ENCODE assay signal across 8 cellular contexts in genomic region chrX:78945186-78945912, GRCh38. TPM values are rescaled to one million over a fixed set of nuclear protein-coding genes. Genes with fewer than 3 reads are reported as not detected.
A peak's percentile ranks its signal among the peaks of the same experiment; 100 is the strongest.
DNase-seq lines count a peak whose midpoint lies in the region; ATAC-seq, FAIRE-seq and TF ChIP-seq lines count a peak whose summit lies in the region.

A gene with protein sequence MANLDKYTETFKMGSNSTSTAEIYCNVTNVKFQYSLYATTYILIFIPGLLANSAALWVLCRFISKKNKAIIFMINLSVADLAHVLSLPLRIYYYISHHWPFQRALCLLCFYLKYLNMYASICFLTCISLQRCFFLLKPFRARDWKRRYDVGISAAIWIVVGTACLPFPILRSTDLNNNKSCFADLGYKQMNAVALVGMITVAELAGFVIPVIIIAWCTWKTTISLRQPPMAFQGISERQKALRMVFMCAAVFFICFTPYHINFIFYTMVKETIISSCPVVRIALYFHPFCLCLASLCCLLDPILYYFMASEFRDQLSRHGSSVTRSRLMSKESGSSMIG (plus strand): TSS chrX:78945391. CDS start chrX:78960521, 15,130 bp downstream.

- no peak for TF ChIP-seq EP300 in SK-N-SH (IDR thresholded peaks at IDR 0.05; ENCODE audit: borderline replicate concordance in 1 of 2, low read depth in 1 of 2, low read length in 1 of 2)

- ATAC-seq in DND-41 (ENCODE audit: insufficient read depth, low read depth): peak; percentile 37; the same call in 1 of the 3 replicates
- ATAC-seq in GM19397 (IDR thresholded peaks at IDR 0.05; ENCODE audit: unreplicated experiment): peak; percentile 65
- ATAC-seq in HG03439 (IDR thresholded peaks at IDR 0.05; ENCODE audit: unreplicated experiment): peak; percentile 67
- ATAC-seq in activated CD8-positive, alpha-beta T cell treated with anti-CD3 and anti-CD28 coated beads for 36 hours: peak; percentile 80

- no peaks in the 10 kb centered on the region for H3F3A ChIP-seq in SK-N-SH (replicated peaks; ENCODE audit: insufficient read depth)

- no peaks in the 10 kb centered on the region for H3K9me3 Mint-ChIP-seq in activated CD8-positive, alpha-beta T cell treated with anti-CD3 and anti-CD28 coated beads for 36 hours

- H3K9me3 ChIP-seq in DND-41 (ENCODE audit: insufficient read depth, low read length, severe bottlenecking): no peaks in the 10 kb centered on the region
- no peaks in the 10 kb centered on the region for H3K9me3 ChIP-seq in SK-N-SH

- H3K4me1 Mint-ChIP-seq in activated CD8-positive, alpha-beta T cell treated with anti-CD3 and anti-CD28 coated beads for 36 hours (ENCODE audit: low read depth): peaks cover 49% of the 10 kb centered on the region

- POLR2A ChIA-PET in activated CD8-positive, alpha-beta T cell treated with anti-CD3 and anti-CD28 coated beads for 36 hours (lab: Charles Lee): interaction anchor here (0.8 to 1.1 kb wide), 2 partner anchors 169 to 203 kb away, joined by 3 read pairs; no protein-coding TSS in a partner anchor
- POLR2A ChIA-PET in SK-N-SH (lab: Yijun Ruan, JAX): no interaction called here

- H3K9ac ChIP-seq in DND-41 (ENCODE audit: low read depth, low read length): no peak within 1 kb of the TSS
- no peak within 1 kb of the TSS for H3K9ac ChIP-seq in SK-N-SH

- 0 out of 2 replicates have a peak within 1 kb of the TSS, but pooled peaks have one; percentile 23 for H2AFZ ChIP-seq in DND-41 (ENCODE audit: low read depth, low read length)
- no peak within 1 kb of the TSS for H2AFZ ChIP-seq in SK-N-SH (ENCODE audit: low read depth)

- peak within 1 kb of the TSS; percentile 98 for H3K4me3 Mint-ChIP-seq in activated CD8-positive, alpha-beta T cell treated with anti-CD3 and anti-CD28 coated beads for 36 hours

- under 1% methylated on average over 5 of the region's 5 CpGs for WGBS in SK-N-SH (ENCODE audit: low lambda C conversion rate)

- DNase-seq in DND-41: no peak
- DNase-seq in activated CD8-positive, alpha-beta T cell treated with anti-CD3 and anti-CD28 coated beads for 36 hours: peak; percentile 26
- no peak for DNase-seq in HTR-8/SVneo (ENCODE audit: insufficient read length, low spot score)
- DNase-seq in EL: no peak
- no peak for DNase-seq in SK-N-SH
- DNase-seq in NCI-H2227 (lab: John Stamatoyannopoulos, UW; ENCODE audit: unreplicated experiment): no peak

- H4K20me1 ChIP-seq in DND-41 (ENCODE audit: insufficient read depth, low read length): no peaks in the 10 kb centered on the region
- H4K20me1 ChIP-seq in SK-N-SH (ENCODE audit: insufficient read depth): no peaks in the 10 kb centered on the region

- H3K36me3 Mint-ChIP-seq in activated CD8-positive, alpha-beta T cell treated with anti-CD3 and anti-CD28 coated beads for 36 hours (ENCODE audit: low read depth): peaks cover 44% of the 10 kb centered on the region

- H3K36me3 ChIP-seq in DND-41 (ENCODE audit: insufficient read depth, low read length) (no peaks in the 10 kb centered on the region), SK-N-SH (replicated peaks in 1 of 2; ENCODE audit: control insufficient read depth in 1 of 2, insufficient read depth in 2 of 2, low read length in 1 of 2) (no peaks in the 10 kb centered on the region)

- peak within 1 kb of the TSS; percentile 97 for H3K27ac Mint-ChIP-seq in activated CD8-positive, alpha-beta T cell treated with anti-CD3 and anti-CD28 coated beads for 36 hours

- intact Hi-C loops in activated CD8-positive, alpha-beta T cell treated with anti-CD3 and anti-CD28 coated beads for 36 hours (cut with micrococcal nuclease): loop anchor here (5.0 kb wide), 3 partner anchors 37 to 202 kb away; no protein-coding TSS in a partner anchor

- FAIRE-seq in HTR-8/SVneo (lab: Jason Lieb, UNC): no peak

- TF ChIP-seq CTCF in DND-41 (IDR thresholded peaks at IDR 0.05; ENCODE audit: borderline replicate concordance, extremely low read depth, low read length, poor library complexity, severe bottlenecking) (no peak), SK-N-SH (IDR thresholded peaks at IDR 0.05) (no peak)
- TF ChIP-seq CTCF in activated CD8-positive, alpha-beta T cell treated with anti-CD3 and anti-CD28 coated beads for 36 hours (IDR thresholded peaks at IDR 0.05): no peak

- H3K27me3 ChIP-seq in DND-41 (ENCODE audit: insufficient read depth, low read length, poor library complexity) (no peaks in the 10 kb centered on the region), SK-N-SH (ENCODE audit: insufficient read depth) (no peaks in the 10 kb centered on the region)

- CTCF ChIA-PET in activated CD8-positive, alpha-beta T cell treated with anti-CD3 and anti-CD28 coated beads for 36 hours (lab: Charles Lee): no interaction called here
- CTCF ChIA-PET in SK-N-SH (lab: Yijun Ruan, JAX): no interaction called here

- no peak for TF ChIP-seq RAD21 in SK-N-SH (IDR thresholded peaks at IDR 0.05; ENCODE audit: low read length)

- H3K27ac ChIP-seq in DND-41 (ENCODE audit: low read length): peak within 1 kb of the TSS; percentile 48; the same call in 1 of the 2 replicates
- H3K27ac ChIP-seq in SK-N-SH (ENCODE audit: low read depth in 2 of 2, low read length in 1 of 2): no peak within 1 kb of the TSS

- no peaks in the 10 kb centered on the region for H3K27me3 Mint-ChIP-seq in activated CD8-positive, alpha-beta T cell treated with anti-CD3 and anti-CD28 coated beads for 36 hours

- H3K4me3 ChIP-seq in DND-41 (ENCODE audit: low read depth in 1 of 2, low read length in 2 of 2) (no peak within 1 kb of the TSS), SK-N-SH (ENCODE audit: low read depth in 2 of 2, low read length in 1 of 2) (no peak within 1 kb of the TSS)

- H3K4me1 ChIP-seq in DND-41 (ENCODE audit: insufficient read depth, low read length) (peaks cover 18% of the 10 kb centered on the region), SK-N-SH (ENCODE audit: control insufficient read depth in 1 of 2, insufficient read depth in 2 of 2, low read depth in 1 of 2, low read length in 1 of 2) (no peaks in the 10 kb centered on the region)

- H3K79me2 ChIP-seq in DND-41 (ENCODE audit: insufficient read depth, low read length) (no peaks in the 10 kb centered on the region), SK-N-SH (ENCODE audit: insufficient read depth) (no peaks in the 10 kb centered on the region)

- no peak within 1 kb of the TSS for H3K4me2 ChIP-seq in DND-41 (ENCODE audit: insufficient read depth, low read length)
- no peak within 1 kb of the TSS for H3K4me2 ChIP-seq in SK-N-SH

- H3K9me2 ChIP-seq in SK-N-SH: no peaks in the 10 kb centered on the region

TF ChIP-seq in SK-N-SH, 30 proteins besides CTCF, POLR2A, EP300 and RAD21:
- no peak for TF ChIP-seq YY1 (IDR thresholded peaks at IDR 0.05; ENCODE audit: low read depth)
- no peak for TF ChIP-seq REST (IDR thresholded peaks at IDR 0.05; ENCODE audit: low read depth, low read length)
- no peak for TF ChIP-seq NFIC (IDR thresholded peaks at IDR 0.05; ENCODE audit: borderline replicate concordance)

RNA-seq across cellular contexts. Expression of the gene that starts here (rescaled TPM):
- total RNA-seq in activated CD8-positive, alpha-beta T cell treated with anti-CD3 and anti-CD28 coated beads for 36 hours: 10 to 100 TPM; 42.1 to 42.2 TPM
- polyA plus RNA-seq in SK-N-SH (2012; rRNA removed): not detected in 2 replicates
- not detected in 2 replicates for polyA plus RNA-seq in SK-N-SH (2012; cell fraction: cytosol; rRNA removed)
- not detected in 2 replicates for polyA plus RNA-seq in SK-N-SH (2012; cell fraction: nucleus; rRNA removed)
